ENCODE assay signal across 16 cellular contexts in the genomic region with DNA sequence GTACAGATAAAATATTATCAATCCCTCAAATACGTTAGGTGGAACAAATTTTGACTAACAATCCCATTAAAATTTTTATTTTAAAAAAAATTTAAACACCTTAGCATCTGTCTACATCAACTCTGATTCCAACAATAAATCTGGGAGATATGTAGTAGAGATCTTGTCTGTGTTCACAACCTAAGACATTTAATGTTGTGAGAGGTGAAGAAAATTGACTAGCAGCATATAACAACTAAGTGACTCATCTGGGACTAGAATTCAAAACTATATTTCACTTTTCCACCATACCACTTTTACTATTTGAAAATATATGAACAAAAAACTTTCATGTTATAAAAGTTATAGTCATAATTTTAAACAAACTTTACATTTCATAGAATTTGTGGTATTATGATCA.
A peak's percentile ranks its signal among the peaks of the same experiment; 100 is the strongest.
DNase-seq lines count a peak whose midpoint lies in the region; ATAC-seq, FAIRE-seq and TF ChIP-seq lines count a peak whose summit lies in the region.
"Had no signal": no experiment of that assay in that cellular context is flagged by ENCODE, and none has a peak within 500 bp of the region (broad histone marks: within the 10 kb centered on the region; RNA-seq: fewer than 3 reads in every experiment).

No MANE protein-coding gene starts in this region.

- no peaks in the 10 kb centered on the region for H3K79me2 ChIP-seq in ACC112 (ENCODE audit: control insufficient read depth, insufficient read depth, low read length, unreplicated experiment)
- no peaks in the 10 kb centered on the region for H3K79me2 ChIP-seq in hepatocyte

- H3K27ac ChIP-seq in ACC112 (ENCODE audit: low read depth, low read length) (peak overlapping the region; percentile 55), right cardiac atrium (ENCODE audit: low read length) (no peak overlapping the region), hepatocyte (no peak overlapping the region)
- H3K27ac ChIP-seq: Peyer's patch had no signal

- peak; percentile 48 for FAIRE-seq in TTC549 (lab: Jason Lieb, UNC)
- FAIRE-seq: GM12891 had no signal

- no peaks in the 10 kb centered on the region for H4K20me1 ChIP-seq in hepatocyte (ENCODE audit: insufficient read depth, poor library complexity, severe bottlenecking)

- H2AFZ ChIP-seq in ACC112 (ENCODE audit: low read length, unreplicated experiment) (no peak overlapping the region), hepatocyte (no peak overlapping the region)

- ATAC-seq in right cardiac atrium (no peak), left ventricle myocardium superior (no peak)
- ATAC-seq: HCT116 had no signal

- H3K4me1 ChIP-seq in ACC112 (ENCODE audit: control insufficient read depth, insufficient read depth, low read length, unreplicated experiment): peaks cover 39% of the 10 kb centered on the region
- H3K4me1 ChIP-seq in right cardiac atrium (ENCODE audit: control insufficient read depth, insufficient read depth, low read length): no peaks in the 10 kb centered on the region
- H3K4me1 ChIP-seq in hepatocyte (ENCODE audit: insufficient read depth): no peaks in the 10 kb centered on the region
- H3K4me1 ChIP-seq: Peyer's patch had no signal

- no peaks in the 10 kb centered on the region for H3K27me3 ChIP-seq in ACC112 (ENCODE audit: insufficient read depth, low read length)
- no peaks in the 10 kb centered on the region for H3K27me3 ChIP-seq in right cardiac atrium (ENCODE audit: control insufficient read depth, insufficient read depth)
- H3K27me3 ChIP-seq in hepatocyte: no peaks in the 10 kb centered on the region
- H3K27me3 ChIP-seq: Peyer's patch had no signal

- no peaks in the 10 kb centered on the region for H3K36me3 ChIP-seq in ACC112 (ENCODE audit: insufficient read depth, low read length)
- H3K36me3 ChIP-seq in hepatocyte (replicated peaks; ENCODE audit: insufficient read depth, low read depth): no peaks in the 10 kb centered on the region

- H3K4me2 ChIP-seq in hepatocyte: no peak overlapping the region

- peak overlapping the region; percentile 29; the same call in 1 of the 2 replicates for H3K4me3 ChIP-seq in ACC112 (ENCODE audit: low read depth, low read length)
- H3K4me3 ChIP-seq in fibroblast of villous mesenchyme (ENCODE audit: low read depth, low read length): no peak overlapping the region
- H3K4me3 ChIP-seq in right cardiac atrium (ENCODE audit: low read length): no peak overlapping the region
- H3K4me3 ChIP-seq in hepatocyte: no peak overlapping the region
- H3K4me3 ChIP-seq: Peyer's patch had no signal

- no peaks in the 10 kb centered on the region for H3K9me2 ChIP-seq in hepatocyte (replicated peaks; ENCODE audit: insufficient read depth)

- no peaks in the 10 kb centered on the region for H3K9me3 ChIP-seq in right cardiac atrium (ENCODE audit: control insufficient read depth, low read length)
- H3K9me3 ChIP-seq in hepatocyte (ENCODE audit: low read depth): no peaks in the 10 kb centered on the region
- H3K9me3 ChIP-seq: Peyer's patch had no signal

- intact Hi-C loops in right cardiac atrium (cut with DNase I) (no loop called here), left ventricle myocardium superior (cut with micrococcal nuclease) (no loop called here)

- WGBS in right cardiac atrium: 95% methylated on average over 1 of the region's 1 CpG
- 91% methylated on average over 1 of the region's 1 CpG for WGBS in hepatocyte (ENCODE audit: low lambda C conversion rate, missing lambda C conversion rate)

- TF ChIP-seq CTCF in fibroblast of villous mesenchyme (IDR thresholded peaks at IDR 0.05; ENCODE audit: insufficient read depth, low read depth, low read length) (no peak), hepatocyte (IDR thresholded peaks at IDR 0.05; ENCODE audit: poor library complexity) (no peak)

- DNase-seq in GM03348 (ENCODE audit: low spot score): peak; percentile 11
- DNase-seq in fibroblast of villous mesenchyme (ENCODE audit: low read depth): peak; percentile 63
- no peak for DNase-seq in right cardiac atrium
- no peak for DNase-seq in hepatocyte (ENCODE audit: low spot score)
- no peak for DNase-seq in left ventricle myocardium superior
- no peak for DNase-seq in COLO829 (ENCODE audit: low spot score)
- DNase-seq: DMS53, NCI-H1092, NCI-H1694, NCI-H748 treated with DMSO at 0.1 percent for 48 hours, Peyer's patch, SHP77 had no signal

Comparison
In these comparisons a context has a peak if more than half of its experiments do, and no peak if none do; other contexts are left out.
1. DNase-seq: peak in GM03348 (single experiment) and fibroblast of villous mesenchyme (single experiment); none in right cardiac atrium (0 of 3), hepatocyte (single experiment), left ventricle myocardium superior (single experiment) and COLO829 (single experiment).